In genomic region chr19:1383311-1384084, GRCh38 we compare ENCODE assay signal across 8 cellular contexts. TPM values are rescaled to one million over a fixed set of nuclear protein-coding genes. Genes with fewer than 3 reads are reported as not detected.
DNase-seq lines count a peak whose midpoint lies in the region; ATAC-seq and TF ChIP-seq lines count a peak whose summit lies in the region.

Gene NDUFS7, plus strand, starts transcription at chr19:1383907. Its CDS starts 20 bp downstream, at chr19:1383927.

- ATAC-seq in GM18907 (IDR thresholded peaks at IDR 0.05; ENCODE audit: unreplicated experiment) (peak; percentile 75), HG03139 (IDR thresholded peaks at IDR 0.05; ENCODE audit: unreplicated experiment) (peak; percentile 71)

- H3K4me2 ChIP-seq in smooth muscle cell, result peak within 1 kb of the TSS; percentile 96

- TF ChIP-seq POLR2A in breast epithelium (IDR thresholded peaks at IDR 0.05), result no peak

- TF ChIP-seq CTCF in VCaP (conservative IDR thresholded peaks at IDR 0.05) (no peak), breast epithelium (IDR thresholded peaks at IDR 0.05) (peak; percentile 61 to 77 (median 73)), smooth muscle cell (IDR thresholded peaks at IDR 0.05; ENCODE audit: borderline replicate concordance, insufficient read depth, poor library complexity, severe bottlenecking) (no peak)

- H3K9me3 ChIP-seq in breast epithelium (no peaks in the 10 kb centered on the region), smooth muscle cell (replicated peaks; ENCODE audit: low read depth) (no peaks in the 10 kb centered on the region)

- peak within 1 kb of the TSS; percentile 91 for H3K27ac ChIP-seq in VCaP
- peak within 1 kb of the TSS; percentile 82 to 88 for H3K27ac ChIP-seq in breast epithelium
- H3K27ac ChIP-seq in smooth muscle cell (ENCODE audit: low read depth), result peak within 1 kb of the TSS; percentile 36

- no peaks in the 10 kb centered on the region for H3K27me3 ChIP-seq in breast epithelium
- no peaks in the 10 kb centered on the region for H3K27me3 ChIP-seq in smooth muscle cell (ENCODE audit: low read depth)

- peak within 1 kb of the TSS; percentile 86 for H3K9ac ChIP-seq in smooth muscle cell (ENCODE audit: low read depth)

- DNase-seq in AG08395 (ENCODE audit: low spot score), result peak; percentile 88
- peak; percentile 91 for DNase-seq in NCI-H2227 (lab: John Stamatoyannopoulos, UW; ENCODE audit: unreplicated experiment)
- DNase-seq in breast epithelium (ENCODE audit: low spot score in 2 of 2), result peak; percentile 89 to 91
- peak; percentile 86 for DNase-seq in iPS-NIHi7 (ENCODE audit: extremely low spot score)
- peak; percentile 94 for DNase-seq in smooth muscle cell (lab: John Stamatoyannopoulos, UW; ENCODE audit: unreplicated experiment)

- H3K4me3 ChIP-seq in breast epithelium, result peak within 1 kb of the TSS; percentile 85 to 99 (median 96)
- H3K4me3 ChIP-seq in smooth muscle cell, result peak within 1 kb of the TSS; percentile 82

- H3K4me1 ChIP-seq in breast epithelium (peaks cover 5 to 8% of the 10 kb centered on the region in 2 donors), smooth muscle cell (ENCODE audit: low read depth) (peaks cover 15% of the 10 kb centered on the region)

- no peaks in the 10 kb centered on the region for H3K36me3 ChIP-seq in breast epithelium
- H3K36me3 ChIP-seq in smooth muscle cell (ENCODE audit: low read depth), result no peaks in the 10 kb centered on the region

- intact Hi-C loops in breast epithelium (cut with DNase I; ENCODE audit: low total_unique reads), result no loop called here

- under 1% methylated on average over 88 of the region's 90 CpGs for WGBS in smooth muscle cell (ENCODE audit: low lambda C conversion rate)

- H4K20me1 ChIP-seq in smooth muscle cell (ENCODE audit: low read depth), result peaks cover 5% of the 10 kb centered on the region

- peak within 1 kb of the TSS; percentile 68 for H2AFZ ChIP-seq in smooth muscle cell (ENCODE audit: low read depth)

- peaks cover 8% of the 10 kb centered on the region for H3F3A ChIP-seq in smooth muscle cell (ENCODE audit: low read depth)

- peaks cover 25% of the 10 kb centered on the region for H3K79me2 ChIP-seq in smooth muscle cell (ENCODE audit: low read depth)

RNA-seq across cellular contexts. Expression of gene NDUFS7, which starts in this region (rescaled TPM):
- total RNA-seq in breast epithelium, result 100 to 1,000 TPM in 1 of 3 donors, 10 to 100 TPM in 2; 67.5 to 122 (median 67.5) TPM
- 62.7 and 95.8 TPM in 2 replicates for total RNA-seq in smooth muscle cell
- 226 and 245 TPM in 2 replicates for polyA plus RNA-seq in smooth muscle cell

Comparison
In these comparisons a context has a peak if more than half of its experiments do, and no peak if none do; other contexts are left out.
1. Peak in every context shown above with its lines: DNase-seq, ATAC-seq, H3K4me3 ChIP-seq and H3K27ac ChIP-seq.
2. H3K27ac ChIP-seq: peak in every context shown above with its lines; median percentile 91 in VCaP; 85 in breast epithelium; 36 in smooth muscle cell.
3. CTCF ChIP-seq: peak in breast epithelium (3 of 3); none in VCaP (single experiment) and smooth muscle cell (single experiment).